ENCODE assay signal across 8 cellular contexts in the genomic region with DNA sequence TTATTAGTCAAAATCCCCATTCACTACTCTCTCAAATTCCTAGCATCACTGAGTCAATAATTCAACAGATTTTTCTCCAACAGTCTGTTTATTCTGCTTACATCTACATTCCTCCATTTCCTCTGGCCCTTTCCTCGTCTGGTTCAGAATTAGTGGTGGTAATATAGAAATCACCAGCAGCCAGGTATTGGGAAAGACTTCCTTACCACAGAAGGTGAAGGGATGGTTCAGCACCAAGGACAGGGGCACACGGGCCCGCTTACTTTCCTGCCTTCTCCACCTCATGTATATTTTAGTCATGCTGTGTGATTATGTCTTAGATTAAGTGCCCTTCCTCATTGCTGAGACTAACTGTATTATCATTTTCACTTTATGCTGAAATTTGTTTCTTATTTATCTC.
DNase-seq lines count a peak whose midpoint lies in the region; ATAC-seq, FAIRE-seq and TF ChIP-seq lines count a peak whose summit lies in the region.

No MANE protein-coding gene starts in this region.

- in situ Hi-C loops in astrocyte of the cerebellum (cut with HindIII; ENCODE audit: low sequenced_read_pairs): no loop called here

- DNase-seq in GM19239 (ENCODE audit: insufficient read length, low spot score): peak; percentile 12
- DNase-seq in NOMO-1 (lab: John Stamatoyannopoulos, UW; ENCODE audit: unreplicated experiment in 2 of 2): peak; percentile 66 to 69
- peak; percentile 13 for DNase-seq in astrocyte of the cerebellum (ENCODE audit: low read depth)
- DNase-seq in non-pigmented ciliary epithelial cell (ENCODE audit: low read depth): peak; percentile 3
- DNase-seq in superior temporal gyrus (ENCODE audit: extremely low spot score): no peak
- DNase-seq in posterior cingulate gyrus: no peak

- FAIRE-seq in GM19239 (lab: Jason Lieb, UNC): peak; percentile 94

- TF ChIP-seq CTCF in astrocyte of the cerebellum (IDR thresholded peaks at IDR 0.05; ENCODE audit: low read depth, low read length, missing control alignments): no peak

- H3K4me3 ChIP-seq in astrocyte of the cerebellum (ENCODE audit: low read depth, low read length): no peak overlapping the region

- intact Hi-C loops in posterior cingulate gyrus (cut with DNase I): no loop called here

- ATAC-seq in HG02642 (IDR thresholded peaks at IDR 0.05; ENCODE audit: poor library complexity, unreplicated experiment): no peak
- ATAC-seq in HG02588 (IDR thresholded peaks at IDR 0.05; ENCODE audit: unreplicated experiment): no peak

Comparison
In these comparisons a context has a peak if more than half of its experiments do, and no peak if none do; other contexts are left out.
1. DNase-seq: peak in GM19239 (single experiment), NOMO-1 (2 of 2), astrocyte of the cerebellum (single experiment) and non-pigmented ciliary epithelial cell (single experiment); none in superior temporal gyrus (single experiment) and posterior cingulate gyrus (0 of 10).